15 cellular contexts compared by ENCODE assay signal in genomic region chr9:134458111-134458845, GRCh38.
DNase-seq lines count a peak whose midpoint lies in the region; ATAC-seq, FAIRE-seq and TF ChIP-seq lines count a peak whose summit lies in the region.
"Had no signal": no experiment of that assay in that cellular context is flagged by ENCODE, and none has a peak within 500 bp of the region (broad histone marks: within the 10 kb centered on the region; RNA-seq: fewer than 3 reads in every experiment).

No MANE protein-coding gene starts in this region.

- peak overlapping the region; percentile 98 for H2BK5ac ChIP-seq in IMR-90 (ENCODE audit: low read depth, low read length, poor library complexity, severe bottlenecking)

- no peak for FAIRE-seq in A549 (lab: Jason Lieb, UNC)
- no peak for FAIRE-seq in D721Med (lab: Jason Lieb, UNC)

- H3K23ac ChIP-seq in IMR-90 (ENCODE audit: low read depth, low read length), result peak overlapping the region; percentile 57; the same call in 1 of the 2 replicates

- H3K36me3 ChIP-seq in IMR-90 (ENCODE audit: control insufficient read depth, insufficient read depth, low read length) (no peaks in the 10 kb centered on the region), osteoblast (ENCODE audit: insufficient read depth, low read length) (no peaks in the 10 kb centered on the region)

- H2BK20ac ChIP-seq in IMR-90 (ENCODE audit: low read depth, low read length), result peak overlapping the region; percentile 98

- peaks cover 9% of the 10 kb centered on the region; the same call in 2 of the 3 replicates for H3K9me3 ChIP-seq in A549
- H3K9me3 ChIP-seq in IMR-90 (ENCODE audit: control insufficient read depth, insufficient read depth, low read length), result peaks cover 5% of the 10 kb centered on the region; the same call in 1 of the 2 replicates
- peaks cover 4% of the 10 kb centered on the region for H3K9me3 ChIP-seq in osteoblast (ENCODE audit: low read depth, low read length)
- H3K9me3 ChIP-seq: psoas muscle had no signal

- no peak for DNase-seq in A549 (ENCODE audit: low read depth in 1 of 2, low spot score in 1 of 2)
- DNase-seq in IMR-90, result peak; percentile 55
- DNase-seq in fibroblast of mammary gland (ENCODE audit: low read depth), result peak; percentile 40
- DNase-seq in osteoblast (ENCODE audit: insufficient read length, low spot score, missing footprints), result peak; percentile 96
- DNase-seq in germinal center (ENCODE audit: low spot score), result no peak
- no peak for DNase-seq in D721Med (ENCODE audit: insufficient read length, low spot score)
- DNase-seq in retina, result no peak
- DNase-seq: activated CD8-positive, alpha-beta memory T cell treated with anti-CD3 and anti-CD28 coated beads for 24 hours; activated naive CD4-positive, alpha-beta T cell treated with anti-CD3 and anti-CD28 coated beads, Interleukin-2, amount 50 U/mL, for 16 hours; GF-D8; Kasumi-1; mammary epithelial cell; NCI-H2081 treated with DMSO at 0.1 percent for 48 hours; psoas muscle had no signal

- BruUV-seq in IMR-90 (replicated peaks; lab: Mats Ljungman, UMichigan), result no TSS peak

- peak overlapping the region; percentile 37 for H4K5ac ChIP-seq in IMR-90 (ENCODE audit: low read depth, low read length)

- H3K4me3 ChIP-seq in A549 (no peak overlapping the region), IMR-90 (ENCODE audit: insufficient read depth, low read depth, low read length) (no peak overlapping the region), fibroblast of mammary gland (ENCODE audit: control insufficient read depth, low read depth, low read length) (no peak overlapping the region), osteoblast (ENCODE audit: insufficient read depth, low read length) (no peak overlapping the region)
- H3K4me3 ChIP-seq: psoas muscle had no signal

- POLR2A ChIA-PET in A549 (lab: Yijun Ruan, JAX), result no interaction called here
- POLR2A ChIA-PET in IMR-90 (lab: Charles Lee; ENCODE audit: unreplicated experiment), result interaction anchor here (0.7 to 2.1 kb wide), 2 partner anchors 187 to 743 kb away, joined by 3 to 7 read pairs; no protein-coding TSS in a partner anchor

- TF ChIP-seq RAD21 in A549 (conservative IDR thresholded peaks at IDR 0.05 in 1 of 2, IDR thresholded peaks at IDR 0.05 in 1 of 2), result no peak
- no peak; the same call in 1 of the 2 replicates for TF ChIP-seq RAD21 in IMR-90 (IDR thresholded peaks at IDR 0.05; ENCODE audit: low read length)

- H4K91ac ChIP-seq in IMR-90 (ENCODE audit: insufficient read depth, low read depth, low read length), result peak overlapping the region; percentile 98

- peak overlapping the region; percentile 99 for H2AK5ac ChIP-seq in IMR-90 (ENCODE audit: low read depth, low read length)

- H3K4me2 ChIP-seq in A549 (no peak overlapping the region), IMR-90 (ENCODE audit: low read depth, low read length) (no peak overlapping the region), osteoblast (ENCODE audit: insufficient read depth, low read length) (no peak overlapping the region)

- TF ChIP-seq POLR2A in A549 (IDR thresholded peaks at IDR 0.05; ENCODE audit: low read length), result no peak
- no peak for TF ChIP-seq POLR2A in IMR-90 (IDR thresholded peaks at IDR 0.05; ENCODE audit: low read depth, low read length)

- intact Hi-C loops in IMR-90 (cut with micrococcal nuclease), result loop anchor here (10.0 kb wide), 1 partner anchor 77 kb away; no protein-coding TSS in a partner anchor

- H3K4me1 ChIP-seq in A549 (peaks cover 60% of the 10 kb centered on the region), IMR-90 (ENCODE audit: control insufficient read depth, insufficient read depth, low read length) (peaks cover 30% of the 10 kb centered on the region), osteoblast (ENCODE audit: insufficient read depth, low read length) (peaks cover 37% of the 10 kb centered on the region)

- TF ChIP-seq CTCF in A549 (IDR thresholded peaks at IDR 0.05) (no peak), IMR-90 (conservative IDR thresholded peaks at IDR 0.05; ENCODE audit: low read depth, low read length) (no peak), fibroblast of mammary gland (conservative IDR thresholded peaks at IDR 0.05; ENCODE audit: control insufficient read depth, insufficient read depth, low read depth, low read length) (no peak), osteoblast (IDR thresholded peaks at IDR 0.05; ENCODE audit: extremely low read depth, low read depth, low read length) (no peak), D721Med (IDR thresholded peaks at IDR 0.05; ENCODE audit: insufficient read depth, missing control alignments) (no peak)

- in situ Hi-C loops in IMR-90 (cut with MboI; ENCODE audit: low sequenced_read_pairs), result no loop called here

- peak overlapping the region; percentile 55; the same call in 1 of the 2 replicates for H3K18ac ChIP-seq in IMR-90 (ENCODE audit: low read depth, low read length)

- WGBS in A549 (ENCODE audit: missing lambda C conversion rate), result 85% methylated on average over 12 of the region's 19 CpGs
- WGBS in IMR-90 (ENCODE audit: extremely low coverage in 2 of 2, insufficient read length in 1 of 2), 2 experiments, result 70% methylated on average over 13 of the region's 19 CpGs; no CpG with 5 or more reads in 1 of the 2 experiments

- H2AK9ac ChIP-seq in IMR-90 (replicated peaks; ENCODE audit: low read depth, low read length, poor library complexity), result peak overlapping the region; percentile 88

- ATAC-seq in A549 (no peak), IMR-90 (ENCODE audit: low read depth) (peak; percentile 7), GM21381 (IDR thresholded peaks at IDR 0.05; ENCODE audit: unreplicated experiment) (no peak)
- ATAC-seq: psoas muscle had no signal

- H3K27ac ChIP-seq in A549 (peak overlapping the region; percentile 28 to 92; a peak in 4 of 6 replicates), IMR-90 (ENCODE audit: insufficient read depth, low read length) (peak overlapping the region; percentile 94), osteoblast (ENCODE audit: low read depth, low read length) (peak overlapping the region; percentile 44)
- H3K27ac ChIP-seq: psoas muscle had no signal

- H3K4ac ChIP-seq in IMR-90 (ENCODE audit: low read depth, low read length), result peak overlapping the region; percentile 100

- H3K14ac ChIP-seq in IMR-90 (replicated peaks; ENCODE audit: low read depth, low read length), result peak overlapping the region; percentile 78

- H2BK120ac ChIP-seq in IMR-90 (ENCODE audit: low read depth, low read length), result peak overlapping the region; percentile 99

- H3K56ac ChIP-seq in IMR-90 (ENCODE audit: extremely low read depth, insufficient read depth, low read length), result no peak overlapping the region

- CTCF ChIA-PET in A549 (lab: Yijun Ruan, JAX) (interaction anchor here (0.5 to 6.9 kb wide), 8 partner anchors 9 to 232 kb away, joined by 3 to 76 read pairs (median 5); no protein-coding TSS in a partner anchor), IMR-90 (lab: Yijun Ruan, JAX) (no interaction called here)

- H3K9ac ChIP-seq in IMR-90 (ENCODE audit: low read depth, low read length), result no peak overlapping the region

- peak overlapping the region; percentile 90 to 97 for H4K8ac ChIP-seq in IMR-90 (ENCODE audit: low read depth in 2 of 2, low read length in 2 of 2)

- H2BK15ac ChIP-seq in IMR-90 (ENCODE audit: low read depth, low read length), result peak overlapping the region; percentile 94; the same call in 2 of the 3 replicates

- peaks cover 5 to 28% of the 10 kb centered on the region in 2 experiments; a peak in 2 of 4 replicates for H3K79me1 ChIP-seq in IMR-90 (ENCODE audit: low read depth in 1 of 2, low read length in 2 of 2)

- H3K9me1 ChIP-seq in IMR-90 (ENCODE audit: insufficient read depth, low read length), result peaks cover 23% of the 10 kb centered on the region

- H3K27me3 ChIP-seq in IMR-90 (ENCODE audit: control insufficient read depth, insufficient read depth, low read length) (no peaks in the 10 kb centered on the region), osteoblast (ENCODE audit: insufficient read depth, low read length) (no peaks in the 10 kb centered on the region)

- TF ChIP-seq EP300 in A549 (IDR thresholded peaks at IDR 0.05), result no peak

- dilution Hi-C loops in IMR-90 (cut with HindIII; ENCODE audit: low sequenced_read_pairs, unreplicated experiment), result no loop called here

- H2AFZ ChIP-seq in IMR-90 (replicated peaks; ENCODE audit: low read length, poor library complexity), result peak overlapping the region; percentile 79
- H2AFZ ChIP-seq in osteoblast (ENCODE audit: low read length), result no peak overlapping the region

- H3K79me2 ChIP-seq in osteoblast (ENCODE audit: insufficient read depth, low read length), result no peaks in the 10 kb centered on the region

- H4K20me1 ChIP-seq in IMR-90 (ENCODE audit: insufficient read depth, low read length) (no peaks in the 10 kb centered on the region), osteoblast (ENCODE audit: insufficient read depth, low read length) (no peaks in the 10 kb centered on the region)

TF ChIP-seq in A549, 52 proteins besides CTCF, POLR2A, EP300 and RAD21 (continues in another document):
- TF ChIP-seq HEYL (CRISPR knock-in tag; IDR thresholded peaks at IDR 0.05), result no peak
- TF ChIP-seq, protein P1, sequence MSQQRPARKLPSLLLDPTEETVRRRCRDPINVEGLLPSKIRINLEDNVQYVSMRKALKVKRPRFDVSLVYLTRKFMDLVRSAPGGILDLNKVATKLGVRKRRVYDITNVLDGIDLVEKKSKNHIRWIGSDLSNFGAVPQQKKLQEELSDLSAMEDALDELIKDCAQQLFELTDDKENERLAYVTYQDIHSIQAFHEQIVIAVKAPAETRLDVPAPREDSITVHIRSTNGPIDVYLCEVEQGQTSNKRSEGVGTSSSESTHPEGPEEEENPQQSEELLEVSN (IDR thresholded peaks at IDR 0.05; ENCODE audit: borderline replicate concordance, low read depth), result no peak
- no peak for TF ChIP-seq CBX8 (IDR thresholded peaks at IDR 0.05)
- no peak for TF ChIP-seq KDM5A (IDR thresholded peaks at IDR 0.05)

TF ChIP-seq in IMR-90, 13 proteins besides CTCF, POLR2A, EP300 and RAD21:
- TF ChIP-seq MAFK (IDR thresholded peaks at IDR 0.05; ENCODE audit: low read depth, low read length), result no peak
- TF ChIP-seq SMC3 (IDR thresholded peaks at IDR 0.05; ENCODE audit: low read depth, low read length), result peak; percentile 22; the same call in 1 of the 2 replicates
- TF ChIP-seq MAZ (IDR thresholded peaks at IDR 0.05; ENCODE audit: borderline replicate concordance, low read depth, low read length), result peak; percentile 44; the same call in 1 of the 2 replicates
TF ChIP-seq in IMR-90: peak in this region for 2.

Comparison
In these comparisons a context has a peak if more than half of its experiments do, and no peak if none do; other contexts are left out.
1. DNase-seq: peak in IMR-90 (single experiment), fibroblast of mammary gland (single experiment) and osteoblast (single experiment); none in A549 (0 of 2), germinal center (single experiment), D721Med (single experiment) and retina (single experiment).
2. H3K27ac ChIP-seq: peak in every context shown above with its lines; median percentile 94 in IMR-90; 60 in A549; 44 in osteoblast.